24 cellular contexts compared by ENCODE assay signal in the genomic region with DNA sequence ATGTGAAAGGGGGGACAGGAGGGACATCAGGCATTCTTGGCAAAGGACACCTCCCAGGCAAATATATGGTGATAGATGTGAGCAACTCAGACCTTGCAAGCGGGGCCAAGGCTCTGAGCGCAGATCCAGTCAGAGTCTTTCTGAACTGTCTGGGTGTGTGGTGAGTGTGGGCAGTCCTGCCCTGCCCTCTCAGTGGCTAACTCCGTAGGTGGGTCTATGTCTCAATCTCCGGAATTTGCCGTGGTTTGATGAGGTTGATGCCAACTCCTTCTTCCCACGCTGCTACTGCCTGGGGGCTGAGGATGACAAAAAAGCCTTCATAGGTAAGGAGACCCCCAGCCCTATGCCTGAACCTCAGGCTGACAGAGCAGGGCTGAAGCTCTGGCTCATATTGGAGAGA.
"Had no signal": no experiment of that assay in that cellular context is flagged by ENCODE, and none has a peak within 500 bp of the region (broad histone marks: within the 10 kb centered on the region; RNA-seq: fewer than 3 reads in every experiment).

No MANE protein-coding gene starts in this region.

- ATAC-seq: foreskin keratinocyte; gastroesophageal sphincter; left cardiac atrium; left lung; naive thymus-derived CD8-positive, alpha-beta T cell; right cardiac atrium; stimulated activated naive CD8-positive, alpha-beta T cell treated with anti-CD3 and anti-CD28 coated beads, Interleukin-15, amount 100 ng/mL, for 72 hours had no signal

- H3K4me3 ChIP-seq: coronary artery, esophagus muscularis mucosa, gastroesophageal sphincter, heart right ventricle, left lung, psoas muscle, sigmoid colon, skin epidermis, spleen, suprapubic skin, transverse colon had no signal

- H3K36me3 ChIP-seq: transverse colon had no signal

- DNase-seq: dermis blood vessel endothelial cell; effector memory CD4-positive, alpha-beta T cell; foreskin keratinocyte; glutamatergic neuron; heart right ventricle; hippocampal formation; left cardiac atrium; left lung; naive thymus-derived CD8-positive, alpha-beta T cell; nephron progenitor cell; nucleus accumbens; psoas muscle; right cardiac atrium; sigmoid colon; spleen; stimulated activated CD4-positive, alpha-beta T cell treated with anti-CD3 and anti-CD28 coated beads, Interleukin-4, amount 100 ng/mL, for 4 hours; stimulated activated naive CD4-positive, alpha-beta T cell; stimulated activated naive CD8-positive, alpha-beta T cell treated with anti-CD3 and anti-CD28 coated beads, Interleukin-15, amount 100 ng/mL, for 72 hours; transverse colon had no signal

- H3K4me1 ChIP-seq: esophagus muscularis mucosa, foreskin keratinocyte, gastroesophageal sphincter, heart right ventricle, left lung, sigmoid colon, spleen, suprapubic skin, transverse colon had no signal

- H3K27ac ChIP-seq: coronary artery, esophagus muscularis mucosa, foreskin keratinocyte, gastroesophageal sphincter, heart right ventricle, left lung, psoas muscle, sigmoid colon, skin epidermis, spleen, suprapubic skin, transverse colon had no signal

- H3K4me1 Mint-ChIP-seq: nephron progenitor cell; stimulated activated naive CD8-positive, alpha-beta T cell treated with anti-CD3 and anti-CD28 coated beads, Interleukin-15, amount 100 ng/mL, for 72 hours had no signal

- H3K4me3 Mint-ChIP-seq: naive thymus-derived CD8-positive, alpha-beta T cell; nephron progenitor cell; stimulated activated naive CD8-positive, alpha-beta T cell treated with anti-CD3 and anti-CD28 coated beads, Interleukin-15, amount 100 ng/mL, for 72 hours had no signal

- H3K27me3 Mint-ChIP-seq: naive thymus-derived CD8-positive, alpha-beta T cell; stimulated activated naive CD8-positive, alpha-beta T cell treated with anti-CD3 and anti-CD28 coated beads, Interleukin-15, amount 100 ng/mL, for 72 hours had no signal

- H3K9me3 ChIP-seq: esophagus muscularis mucosa, gastroesophageal sphincter, heart right ventricle, left lung, psoas muscle, sigmoid colon, spleen, suprapubic skin, transverse colon had no signal

- H3K9me3 Mint-ChIP-seq: naive thymus-derived CD8-positive, alpha-beta T cell; nephron progenitor cell; stimulated activated naive CD8-positive, alpha-beta T cell treated with anti-CD3 and anti-CD28 coated beads, Interleukin-15, amount 100 ng/mL, for 72 hours had no signal
